In genomic region chr9:136122425-136123383, GRCh38 we compare ENCODE assay signal across 1 cellular context.
TF ChIP-seq lines count a peak whose summit lies in the region.

No MANE protein-coding gene starts in this region.

TF ChIP-seq in HepG2, 621 proteins besides CTCF, POLR2A, EP300 and RAD21 (continued from another document and continues in another):
- TF ChIP-seq, protein P1, sequence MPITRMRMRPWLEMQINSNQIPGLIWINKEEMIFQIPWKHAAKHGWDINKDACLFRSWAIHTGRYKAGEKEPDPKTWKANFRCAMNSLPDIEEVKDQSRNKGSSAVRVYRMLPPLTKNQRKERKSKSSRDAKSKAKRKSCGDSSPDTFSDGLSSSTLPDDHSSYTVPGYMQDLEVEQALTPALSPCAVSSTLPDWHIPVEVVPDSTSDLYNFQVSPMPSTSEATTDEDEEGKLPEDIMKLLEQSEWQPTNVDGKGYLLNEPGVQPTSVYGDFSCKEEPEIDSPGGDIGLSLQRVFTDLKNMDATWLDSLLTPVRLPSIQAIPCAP (CRISPR knock-in tag; IDR thresholded peaks at IDR 0.05; ENCODE audit: low read depth), result no peak
- TF ChIP-seq ARNTL (CRISPR knock-in tag; IDR thresholded peaks at IDR 0.05) (no peak), ZSCAN20 (CRISPR knock-in tag; IDR thresholded peaks at IDR 0.05; ENCODE audit: borderline replicate concordance) (no peak), ZFP90 (CRISPR knock-in tag; IDR thresholded peaks at IDR 0.05; ENCODE audit: borderline replicate concordance) (0 out of 2 replicates have a peak, but pooled peaks have one; percentile 33), YEATS2 (CRISPR knock-in tag; IDR thresholded peaks at IDR 0.05; ENCODE audit: borderline replicate concordance) (no peak), ZNF317 (CRISPR knock-in tag; IDR thresholded peaks at IDR 0.05) (no peak), KLF6 (CRISPR knock-in tag; IDR thresholded peaks at IDR 0.05) (no peak), NONO (IDR thresholded peaks at IDR 0.05) (no peak), NONO (CRISPR knock-in tag; conservative IDR thresholded peaks at IDR 0.05) (peak; percentile 80), SMC3 (IDR thresholded peaks at IDR 0.05; ENCODE audit: low read length) (peak; percentile 64; the same call in 1 of the 2 replicates), FOSL2 (CRISPR knock-in tag; IDR thresholded peaks at IDR 0.05) (0 out of 2 replicates have a peak, but pooled peaks have one; percentile 25), ZNF260 (CRISPR knock-in tag; IDR thresholded peaks at IDR 0.05; ENCODE audit: borderline replicate concordance, low read depth) (no peak), GATAD1 (CRISPR knock-in tag; IDR thresholded peaks at IDR 0.05) (peak; percentile 41; the same call in 1 of the 2 replicates), ZNF138 (CRISPR knock-in tag; IDR thresholded peaks at IDR 0.05; ENCODE audit: low read depth) (no peak), CENPT (CRISPR knock-in tag; IDR thresholded peaks at IDR 0.05; ENCODE audit: low read depth) (0 out of 2 replicates have a peak, but pooled peaks have one; percentile 35), HNRNPLL (IDR thresholded peaks at IDR 0.05; ENCODE audit: low read depth, low read length, poor library complexity, severe bottlenecking) (no peak), ZNF83 (CRISPR knock-in tag; IDR thresholded peaks at IDR 0.05; ENCODE audit: borderline replicate concordance) (no peak), MIER2 (CRISPR knock-in tag; IDR thresholded peaks at IDR 0.05) (peak; percentile 65; the same call in 1 of the 2 replicates), RBM39 (IDR thresholded peaks at IDR 0.05; ENCODE audit: low read depth, low read length, poor library complexity, severe bottlenecking) (peak; percentile 86), RARG (CRISPR knock-in tag; IDR thresholded peaks at IDR 0.05; ENCODE audit: low read depth) (no peak), MEF2D (CRISPR knock-in tag; IDR thresholded peaks at IDR 0.05) (peak; percentile 59; the same call in 1 of the 2 replicates), ZNF10 (CRISPR knock-in tag; IDR thresholded peaks at IDR 0.05; ENCODE audit: borderline replicate concordance, low read depth) (no peak), ARNT (IDR thresholded peaks at IDR 0.05) (no peak), GATAD2A (CRISPR knock-in tag; IDR thresholded peaks at IDR 0.05) (0 out of 2 replicates have a peak, but pooled peaks have one; percentile 37), JDP2 (CRISPR knock-in tag; IDR thresholded peaks at IDR 0.05; ENCODE audit: borderline replicate concordance) (no peak), ZNF724P (CRISPR knock-in tag; IDR thresholded peaks at IDR 0.05; ENCODE audit: borderline replicate concordance) (no peak), ETV5 (CRISPR knock-in tag; IDR thresholded peaks at IDR 0.05; ENCODE audit: borderline replicate concordance) (0 out of 2 replicates have a peak, but pooled peaks have one; percentile 36), RFXAP (CRISPR knock-in tag; IDR thresholded peaks at IDR 0.05; ENCODE audit: borderline replicate concordance) (no peak), ZNF460 (CRISPR knock-in tag; IDR thresholded peaks at IDR 0.05; ENCODE audit: borderline replicate concordance) (no peak), ZNF446 (CRISPR knock-in tag; IDR thresholded peaks at IDR 0.05) (no peak), PTBP1 (IDR thresholded peaks at IDR 0.05; ENCODE audit: low read depth, low read length, poor library complexity, severe bottlenecking) (peak; percentile 1), BCL6 (CRISPR knock-in tag; IDR thresholded peaks at IDR 0.05) (no peak), NFATC3 (CRISPR knock-in tag; IDR thresholded peaks at IDR 0.05) (0 out of 2 replicates have a peak, but pooled peaks have one; percentile 79), IKZF5 (CRISPR knock-in tag; IDR thresholded peaks at IDR 0.05) (peak; percentile 35; the same call in 1 of the 2 replicates), XRCC5 (optimal IDR thresholded peaks at IDR 0.05; ENCODE audit: low read length) (peak; percentile 80), PHF8 (CRISPR knock-in tag; IDR thresholded peaks at IDR 0.05) (0 out of 2 replicates have a peak, but pooled peaks have one; percentile 22), PRDM4 (CRISPR knock-in tag; IDR thresholded peaks at IDR 0.05; ENCODE audit: borderline replicate concordance) (0 out of 2 replicates have a peak, but pooled peaks have one; percentile 30), ZNF605 (CRISPR knock-in tag; IDR thresholded peaks at IDR 0.05) (no peak), KLF16 (CRISPR knock-in tag; IDR thresholded peaks at IDR 0.05) (0 out of 4 replicates have a peak, but pooled peaks of 1 of the 2 experiments have one; percentile 37), ZIK1 (CRISPR knock-in tag; IDR thresholded peaks at IDR 0.05; ENCODE audit: borderline replicate concordance, low read depth) (no peak), MIER3 (CRISPR knock-in tag; IDR thresholded peaks at IDR 0.05; ENCODE audit: borderline replicate concordance) (0 out of 2 replicates have a peak, but pooled peaks have one; percentile 32), ZNF558 (CRISPR knock-in tag; IDR thresholded peaks at IDR 0.05; ENCODE audit: borderline replicate concordance) (0 out of 2 replicates have a peak, but pooled peaks have one; percentile 48), IRF9 (CRISPR knock-in tag; IDR thresholded peaks at IDR 0.05; ENCODE audit: borderline replicate concordance) (peak; percentile 25; the same call in 1 of the 2 replicates), ZNF552 (CRISPR knock-in tag; IDR thresholded peaks at IDR 0.05; ENCODE audit: borderline replicate concordance) (no peak), SKIL (CRISPR knock-in tag; IDR thresholded peaks at IDR 0.05; ENCODE audit: borderline replicate concordance) (no peak), ARID4A (CRISPR knock-in tag; IDR thresholded peaks at IDR 0.05; ENCODE audit: borderline replicate concordance) (peak; percentile 29; the same call in 1 of the 2 replicates), HDAC6 (IDR thresholded peaks at IDR 0.05; ENCODE audit: low read depth, low read length) (no peak), SRSF1 (optimal IDR thresholded peaks at IDR 0.05; ENCODE audit: low read depth, low read length) (no peak), ZNF546 (CRISPR knock-in tag; conservative IDR thresholded peaks at IDR 0.05) (no peak; the same call in 1 of the 2 replicates), ZNF572 (CRISPR knock-in tag; IDR thresholded peaks at IDR 0.05) (peak; percentile 80; the same call in 1 of the 2 replicates)
- TF ChIP-seq, protein P2, sequence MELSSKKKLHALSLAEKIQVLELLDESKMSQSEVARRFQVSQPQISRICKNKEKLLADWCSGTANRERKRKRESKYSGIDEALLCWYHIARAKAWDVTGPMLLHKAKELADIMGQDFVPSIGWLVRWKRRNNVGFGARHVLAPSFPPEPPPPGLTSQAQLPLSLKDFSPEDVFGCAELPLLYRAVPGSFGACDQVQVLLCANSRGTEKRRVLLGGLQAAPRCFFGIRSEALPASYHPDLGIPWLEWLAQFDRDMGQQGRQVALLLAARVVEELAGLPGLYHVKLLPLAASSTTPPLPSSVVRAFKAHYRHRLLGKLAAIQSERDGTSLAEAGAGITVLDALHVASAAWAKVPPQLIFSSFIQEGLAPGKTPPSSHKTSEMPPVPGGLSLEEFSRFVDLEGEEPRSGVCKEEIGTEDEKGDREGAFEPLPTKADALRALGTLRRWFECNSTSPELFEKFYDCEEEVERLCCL (CRISPR knock-in tag; IDR thresholded peaks at IDR 0.05; ENCODE audit: borderline replicate concordance), result no peak
- TF ChIP-seq, protein P3, sequence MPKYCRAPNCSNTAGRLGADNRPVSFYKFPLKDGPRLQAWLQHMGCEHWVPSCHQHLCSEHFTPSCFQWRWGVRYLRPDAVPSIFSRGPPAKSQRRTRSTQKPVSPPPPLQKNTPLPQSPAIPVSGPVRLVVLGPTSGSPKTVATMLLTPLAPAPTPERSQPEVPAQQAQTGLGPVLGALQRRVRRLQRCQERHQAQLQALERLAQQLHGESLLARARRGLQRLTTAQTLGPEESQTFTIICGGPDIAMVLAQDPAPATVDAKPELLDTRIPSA (CRISPR knock-in tag; IDR thresholded peaks at IDR 0.05; ENCODE audit: borderline replicate concordance), result no peak
- TF ChIP-seq, protein P4, sequence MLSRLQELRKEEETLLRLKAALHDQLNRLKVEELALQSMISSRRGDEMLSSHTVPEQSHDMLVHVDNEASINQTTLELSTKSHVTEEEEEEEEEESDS (CRISPR knock-in tag; IDR thresholded peaks at IDR 0.05; ENCODE audit: borderline replicate concordance), result no peak
- TF ChIP-seq, protein P5, sequence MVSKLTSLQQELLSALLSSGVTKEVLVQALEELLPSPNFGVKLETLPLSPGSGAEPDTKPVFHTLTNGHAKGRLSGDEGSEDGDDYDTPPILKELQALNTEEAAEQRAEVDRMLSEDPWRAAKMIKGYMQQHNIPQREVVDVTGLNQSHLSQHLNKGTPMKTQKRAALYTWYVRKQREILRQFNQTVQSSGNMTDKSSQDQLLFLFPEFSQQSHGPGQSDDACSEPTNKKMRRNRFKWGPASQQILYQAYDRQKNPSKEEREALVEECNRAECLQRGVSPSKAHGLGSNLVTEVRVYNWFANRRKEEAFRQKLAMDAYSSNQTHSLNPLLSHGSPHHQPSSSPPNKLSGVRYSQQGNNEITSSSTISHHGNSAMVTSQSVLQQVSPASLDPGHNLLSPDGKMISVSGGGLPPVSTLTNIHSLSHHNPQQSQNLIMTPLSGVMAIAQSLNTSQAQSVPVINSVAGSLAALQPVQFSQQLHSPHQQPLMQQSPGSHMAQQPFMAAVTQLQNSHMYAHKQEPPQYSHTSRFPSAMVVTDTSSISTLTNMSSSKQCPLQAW (CRISPR knock-in tag; IDR thresholded peaks at IDR 0.05), result peak; percentile 86; the same call in 1 of the 2 replicates
